ENCODE assay signal across 6 cellular contexts in the genomic region with DNA sequence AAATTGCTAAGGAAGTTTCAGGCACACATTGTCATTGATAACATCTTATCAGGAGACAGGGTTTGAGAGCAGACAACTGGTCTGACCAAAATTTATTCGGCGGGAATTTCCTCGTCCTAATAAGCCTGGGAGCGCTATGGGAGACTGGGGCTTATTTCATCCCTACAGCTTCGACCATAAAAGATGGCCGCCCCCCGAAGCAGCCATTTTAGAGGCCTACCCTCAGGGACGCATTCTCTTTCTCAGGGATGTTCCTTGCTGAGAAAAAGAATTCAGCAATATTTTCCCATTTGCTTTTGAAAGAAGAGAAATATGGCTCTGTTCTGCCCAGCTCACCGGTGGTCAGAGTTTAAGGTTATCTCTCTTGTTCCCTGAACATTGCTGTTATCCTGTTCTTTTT. TPM values are rescaled to one million over a fixed set of nuclear protein-coding genes. Genes with fewer than 3 reads are reported as not detected.
DNase-seq lines count a peak whose midpoint lies in the region; ATAC-seq, FAIRE-seq and TF ChIP-seq lines count a peak whose summit lies in the region.
"Not testable (repeated sequence)": the region's sequence is repeated elsewhere in the genome, so short reads cannot be mapped to it uniquely, and the experiment has no call there.

No MANE protein-coding gene starts in this region.

- not testable (repeated sequence) for H3K9ac ChIP-seq in H1 (replicated peaks in 1 of 4; ENCODE audit: extremely low read depth in 1 of 4, low read depth in 3 of 4, low read length in 3 of 4)

- not testable (repeated sequence) for H3K27ac ChIP-seq in H1 (ENCODE audit: low read depth, low read length)

- H3K27ac Mint-ChIP-seq in IgD-negative memory B cell, result peak overlapping the region in 2 of 3 donors; percentile 2 to 99
- H3K27ac Mint-ChIP-seq in activated CD4-positive, alpha-beta T cell treated with anti-CD3 and anti-CD28 coated beads, Interleukin-2, amount 10 ng/mL, durations not matched to agents 24 days and 14 days, result not testable (repeated sequence)
- H3K27ac Mint-ChIP-seq in activated naive CD8-positive, alpha-beta T cell, result peak overlapping the region; percentile 41
- H3K27ac Mint-ChIP-seq in naive thymus-derived CD8-positive, alpha-beta T cell, result peak overlapping the region in 6 of 10 donors; percentile 26 to 75 (median 70)
- H3K27ac Mint-ChIP-seq in stimulated activated effector memory CD8-positive, alpha-beta T cell treated with anti-CD3 and anti-CD28 coated beads, Interleukin-12 subunit alpha, Interleukin-12 subunit beta, amount 100 ng/mL, for 72 hours, result peak overlapping the region; percentile 100

- WGBS in H1 (ENCODE audit: extremely low coverage in 1 of 2, insufficient coverage in 1 of 2, insufficient read length in 1 of 2, insufficient replicate concordance in 2 of 2, low coverage in 1 of 2, low lambda C conversion rate in 2 of 2, missing lambda C conversion rate in 1 of 2), 2 experiments, result 92% methylated on average over 9 of the region's 9 CpGs; no CpG with 5 or more reads in 1 of the 2 experiments

- not testable (repeated sequence) for TF ChIP-seq RAD21 in H1 (IDR thresholded peaks at IDR 0.05 in 1 of 2, conservative IDR thresholded peaks at IDR 0.05 in 1 of 2; ENCODE audit: low read depth in 2 of 2, low read length in 2 of 2)

- TF ChIP-seq EP300 in H1 (IDR thresholded peaks at IDR 0.05; ENCODE audit: borderline replicate concordance in 1 of 2, low read depth in 2 of 2, low read length in 2 of 2), result not testable (repeated sequence)

- intact Hi-C loops in activated CD4-positive, alpha-beta T cell treated with anti-CD3 and anti-CD28 coated beads, Interleukin-2, amount 10 ng/mL, durations not matched to agents 24 days and 14 days (cut with micrococcal nuclease), result not testable (repeated sequence)

- peak overlapping the region in 1 of 4 donors; percentile 79 for H3K4me3 Mint-ChIP-seq in IgD-negative memory B cell
- not testable (repeated sequence) for H3K4me3 Mint-ChIP-seq in activated CD4-positive, alpha-beta T cell treated with anti-CD3 and anti-CD28 coated beads, Interleukin-2, amount 10 ng/mL, durations not matched to agents 24 days and 14 days; activated naive CD8-positive, alpha-beta T cell; naive thymus-derived CD8-positive, alpha-beta T cell; stimulated activated effector memory CD8-positive, alpha-beta T cell treated with anti-CD3 and anti-CD28 coated beads, Interleukin-12 subunit alpha, Interleukin-12 subunit beta, amount 100 ng/mL, for 72 hours

- H3K4me1 Mint-ChIP-seq in IgD-negative memory B cell, result peaks cover 16 to 22% (median 17%) of the 10 kb centered on the region in 3 donors
- H3K4me1 Mint-ChIP-seq in activated CD4-positive, alpha-beta T cell treated with anti-CD3 and anti-CD28 coated beads, Interleukin-2, amount 10 ng/mL, durations not matched to agents 24 days and 14 days, result peaks cover 48% of the 10 kb centered on the region
- peaks cover 42% of the 10 kb centered on the region for H3K4me1 Mint-ChIP-seq in activated naive CD8-positive, alpha-beta T cell (ENCODE audit: low read depth)
- H3K4me1 Mint-ChIP-seq in naive thymus-derived CD8-positive, alpha-beta T cell, result peaks cover 35 to 56% (median 49%) of the 10 kb centered on the region in 4 donors
- H3K4me1 Mint-ChIP-seq in stimulated activated effector memory CD8-positive, alpha-beta T cell treated with anti-CD3 and anti-CD28 coated beads, Interleukin-12 subunit alpha, Interleukin-12 subunit beta, amount 100 ng/mL, for 72 hours, result peaks cover 72% of the 10 kb centered on the region

- H3K9me3 Mint-ChIP-seq in IgD-negative memory B cell; activated CD4-positive, alpha-beta T cell treated with anti-CD3 and anti-CD28 coated beads, Interleukin-2, amount 10 ng/mL, durations not matched to agents 24 days and 14 days; activated naive CD8-positive, alpha-beta T cell (ENCODE audit: low read depth); naive thymus-derived CD8-positive, alpha-beta T cell; stimulated activated effector memory CD8-positive, alpha-beta T cell treated with anti-CD3 and anti-CD28 coated beads, Interleukin-12 subunit alpha, Interleukin-12 subunit beta, amount 100 ng/mL, for 72 hours: not testable (repeated sequence)

- H3K56ac ChIP-seq in H1 (replicated peaks; ENCODE audit: insufficient read length, low read depth, low read length), result not testable (repeated sequence)

- H3K79me1 ChIP-seq in H1 (ENCODE audit: low read depth, low read length), result not testable (repeated sequence)

- not testable (repeated sequence) for H2BK120ac ChIP-seq in H1 (replicated peaks; ENCODE audit: low read depth, low read length)

- H2BK12ac ChIP-seq in H1 (ENCODE audit: low read depth, low read length), result not testable (repeated sequence)

- not testable (repeated sequence) for H3K4me3 ChIP-seq in H1 (ENCODE audit: extremely low read depth in 1 of 4, insufficient read depth in 2 of 4, low read depth in 3 of 4, low read length in 4 of 4)

- not testable (repeated sequence) for H3K36me3 ChIP-seq in H1 (ENCODE audit: control insufficient read depth in 2 of 4, insufficient read depth in 4 of 4, low read length in 3 of 4)

- not testable (repeated sequence) for TF ChIP-seq CTCF in H1 (IDR thresholded peaks at IDR 0.05; ENCODE audit: control extremely low read depth in 1 of 3, insufficient read depth in 1 of 3, low read depth in 1 of 3, low read length in 3 of 3)

- ATAC-seq in naive thymus-derived CD8-positive, alpha-beta T cell; stimulated activated effector memory CD8-positive, alpha-beta T cell treated with anti-CD3 and anti-CD28 coated beads, Interleukin-12 subunit alpha, Interleukin-12 subunit beta, amount 100 ng/mL, for 72 hours: not testable (repeated sequence)

- not testable (repeated sequence) for H4K20me1 ChIP-seq in H1 (replicated peaks in 1 of 2; ENCODE audit: control insufficient read depth in 1 of 2, insufficient read depth in 2 of 2, low read length in 2 of 2)

- POLR2A ChIA-PET in H1 (lab: Charles Lee; ENCODE audit: partially characterized antibody), result interaction anchor here (0.5 to 9.0 kb wide), 7 partner anchors 12 to 64 kb away, joined by 3 to 184 read pairs (median 65); partner anchors contain the start of gene ARL4D
- POLR2A ChIA-PET in naive thymus-derived CD8-positive, alpha-beta T cell (lab: Charles Lee), result interaction anchor here (0.6 to 16.7 kb wide), 4 partner anchors 24 to 1657 kb away, joined by 3 to 755 read pairs (median 48); partner anchors contain the start of gene DHX8

- DNase-seq in activated CD4-positive, alpha-beta T cell treated with anti-CD3 and anti-CD28 coated beads, Interleukin-2, amount 10 ng/mL, durations not matched to agents 24 days and 14 days, result peak; percentile 54
- not testable (repeated sequence) for DNase-seq in H1 (ENCODE audit: low read depth in 1 of 2, low spot score in 2 of 2); naive thymus-derived CD8-positive, alpha-beta T cell; stimulated activated effector memory CD8-positive, alpha-beta T cell treated with anti-CD3 and anti-CD28 coated beads, Interleukin-12 subunit alpha, Interleukin-12 subunit beta, amount 100 ng/mL, for 72 hours (ENCODE audit: low spot score in 2 of 2)

- not testable (repeated sequence) for H3K18ac ChIP-seq in H1 (ENCODE audit: extremely low read depth, low read length)

- CTCF ChIA-PET in H1 (lab: Charles Lee; ENCODE audit: partially characterized antibody), result interaction anchor here (1.0 to 4.7 kb wide), 6 partner anchors 22 to 118 kb away, joined by 3 to 41 read pairs (median 4); partner anchors contain the start of gene DHX8

- not testable (repeated sequence) for H2AK5ac ChIP-seq in H1 (ENCODE audit: low read depth, low read length)

- not testable (repeated sequence) for H4K5ac ChIP-seq in H1 (ENCODE audit: insufficient read length, low read depth, low read length)

- H4K91ac ChIP-seq in H1 (replicated peaks; ENCODE audit: insufficient read length, low read length), result not testable (repeated sequence)

- not testable (repeated sequence) for H3K14ac ChIP-seq in H1 (ENCODE audit: insufficient read length)

- not testable (repeated sequence) for H3K23ac ChIP-seq in H1 (ENCODE audit: insufficient read length)

- not testable (repeated sequence) for H3K27me3 ChIP-seq in H1 (replicated peaks in 1 of 4; ENCODE audit: control insufficient read depth in 3 of 4, extremely low read depth in 1 of 4, insufficient read depth in 3 of 4, low read length in 3 of 4)

- not testable (repeated sequence) for H2BK20ac ChIP-seq in H1 (ENCODE audit: low read length)

- not testable (repeated sequence) for H3K27me3 Mint-ChIP-seq in IgD-negative memory B cell; activated CD4-positive, alpha-beta T cell treated with anti-CD3 and anti-CD28 coated beads, Interleukin-2, amount 10 ng/mL, durations not matched to agents 24 days and 14 days; activated naive CD8-positive, alpha-beta T cell; naive thymus-derived CD8-positive, alpha-beta T cell

- not testable (repeated sequence) for H3K4me2 ChIP-seq in H1 (ENCODE audit: insufficient read depth in 1 of 2, low read depth in 2 of 2, low read length in 2 of 2)

- not testable (repeated sequence) for TF ChIP-seq POLR2A in H1 (IDR thresholded peaks at IDR 0.05; ENCODE audit: control extremely low read depth in 1 of 2, low read depth in 2 of 2, low read length in 2 of 2)

- H3K4ac ChIP-seq in H1 (replicated peaks; ENCODE audit: insufficient read length, low read depth, low read length), result not testable (repeated sequence)

- H3K36me3 Mint-ChIP-seq in IgD-negative memory B cell; activated CD4-positive, alpha-beta T cell treated with anti-CD3 and anti-CD28 coated beads, Interleukin-2, amount 10 ng/mL, durations not matched to agents 24 days and 14 days (ENCODE audit: low read depth); activated naive CD8-positive, alpha-beta T cell; naive thymus-derived CD8-positive, alpha-beta T cell: not testable (repeated sequence)
- H3K36me3 Mint-ChIP-seq in stimulated activated effector memory CD8-positive, alpha-beta T cell treated with anti-CD3 and anti-CD28 coated beads, Interleukin-12 subunit alpha, Interleukin-12 subunit beta, amount 100 ng/mL, for 72 hours, result peaks cover 53% of the 10 kb centered on the region

- H2BK15ac ChIP-seq in H1 (ENCODE audit: low read length), result not testable (repeated sequence)

- not testable (repeated sequence) for H2AFZ ChIP-seq in H1 (ENCODE audit: low read length)

- H3K9me3 ChIP-seq in H1 (ENCODE audit: insufficient read depth in 2 of 2, low read depth in 1 of 2, low read length in 1 of 2), result not testable (repeated sequence)

- not testable (repeated sequence) for H3K79me2 ChIP-seq in H1 (ENCODE audit: control insufficient read depth in 1 of 2, insufficient read depth in 2 of 2, low read length in 2 of 2)

- FAIRE-seq in H1 (lab: Jason Lieb, UNC), result not testable (repeated sequence)

- not testable (repeated sequence) for H4K8ac ChIP-seq in H1 (ENCODE audit: extremely low read depth, insufficient read depth, low read length)

- not testable (repeated sequence) for H3K23me2 ChIP-seq in H1 (ENCODE audit: low read depth, low read length)

- H2BK5ac ChIP-seq in H1 (ENCODE audit: low read depth, low read length), result not testable (repeated sequence)

- H3K4me1 ChIP-seq in H1 (replicated peaks in 1 of 4; ENCODE audit: control insufficient read depth in 3 of 4, insufficient read depth in 4 of 4, low read length in 3 of 4), result peaks cover 8 to 15% (median 10%) of the 10 kb centered on the region in 4 experiments

RNA-seq across cellular contexts. Expression of gene ARL4D, which starts 32.9 kb away (rescaled TPM):
- polyA plus RNA-seq in IgD-negative memory B cell (3.4 TPM), H1 (2011; rRNA removed) (9.2 and 16.2 TPM in 2 replicates)
- 3.3 and 3.5 TPM in 2 replicates for total RNA-seq in activated CD4-positive, alpha-beta T cell treated with anti-CD3 and anti-CD28 coated beads, Interleukin-2, amount 10 ng/mL, durations not matched to agents 24 days and 14 days
- total RNA-seq in H1 (2021; fragmentation: NEBNext Ultra II Directional; extraction: Animal tissue kit (Norgen Biotek cat#: 25700)), result 8.4 TPM in 2 replicates
- polyA plus RNA-seq in H1 (2011; cell fraction: cytosol; rRNA removed), result 13.0 TPM
- 10.2 TPM for polyA plus RNA-seq in H1 (2011; cell fraction: nucleus; rRNA removed)
- polyA plus RNA-seq in H1 (2012, experiment 1 of 2), result 7.8 to 9.1 TPM (median 8.5 TPM) in 4 replicates
- 8.1 TPM for polyA plus RNA-seq in H1 (2012, experiment 2 of 2)
- 4.9 TPM for polyA plus RNA-seq in H1 (2013, experiment 1 of 2)
- 5.6 TPM for polyA plus RNA-seq in H1 (2013, experiment 2 of 2)
- polyA minus RNA-seq in H1 (2011; rRNA and poly(A)+ RNA removed), result 6.4 and 7.0 TPM in 2 replicates
- polyA minus RNA-seq in H1 (2011; cell fraction: cytosol; rRNA and poly(A)+ RNA removed), result 5.1 TPM
- 9.5 TPM for polyA minus RNA-seq in H1 (2011; cell fraction: nucleus; rRNA and poly(A)+ RNA removed)
- total RNA-seq in naive thymus-derived CD8-positive, alpha-beta T cell, result 1 to 10 TPM; 1.6 to 2.4 TPM
- polyA plus RNA-seq in naive thymus-derived CD8-positive, alpha-beta T cell, result 1 to 10 TPM; 1.1 to 3.2 (median 2.2) TPM
